8 cellular contexts compared by ENCODE assay signal in genomic region chr11:56740886-56741285, GRCh38. TPM values are rescaled to one million over a fixed set of nuclear protein-coding genes. Genes with fewer than 3 reads are reported as not detected.
"Had no signal": no experiment of that assay in that cellular context is flagged by ENCODE, and none has a peak within 500 bp of the region (broad histone marks: within the 10 kb centered on the region; RNA-seq: fewer than 3 reads in every experiment).

No MANE protein-coding gene starts in this region.

- DNase-seq: GDM1, GF-D8 had no signal

- H3K4me3 ChIP-seq: GM12878 had no signal

- FAIRE-seq: G401.6, GM12878, GM12891, GM18507, GM19239 had no signal

- ATAC-seq: GM12878 had no signal

RNA-seq across cellular contexts. Expression of gene OR9G4, which starts 7.6 kb away (rescaled TPM):
- total RNA-seq: G401, GM12878 had no signal
- polyA plus RNA-seq: GM12878 had no signal

RNA-seq across cellular contexts. Expression of gene OR9G1, which starts 42.0 kb away (rescaled TPM):
- total RNA-seq: G401, GM12878 had no signal
- polyA plus RNA-seq: GM12878 had no signal
